ENCODE assay signal across 16 cellular contexts in the genomic region with DNA sequence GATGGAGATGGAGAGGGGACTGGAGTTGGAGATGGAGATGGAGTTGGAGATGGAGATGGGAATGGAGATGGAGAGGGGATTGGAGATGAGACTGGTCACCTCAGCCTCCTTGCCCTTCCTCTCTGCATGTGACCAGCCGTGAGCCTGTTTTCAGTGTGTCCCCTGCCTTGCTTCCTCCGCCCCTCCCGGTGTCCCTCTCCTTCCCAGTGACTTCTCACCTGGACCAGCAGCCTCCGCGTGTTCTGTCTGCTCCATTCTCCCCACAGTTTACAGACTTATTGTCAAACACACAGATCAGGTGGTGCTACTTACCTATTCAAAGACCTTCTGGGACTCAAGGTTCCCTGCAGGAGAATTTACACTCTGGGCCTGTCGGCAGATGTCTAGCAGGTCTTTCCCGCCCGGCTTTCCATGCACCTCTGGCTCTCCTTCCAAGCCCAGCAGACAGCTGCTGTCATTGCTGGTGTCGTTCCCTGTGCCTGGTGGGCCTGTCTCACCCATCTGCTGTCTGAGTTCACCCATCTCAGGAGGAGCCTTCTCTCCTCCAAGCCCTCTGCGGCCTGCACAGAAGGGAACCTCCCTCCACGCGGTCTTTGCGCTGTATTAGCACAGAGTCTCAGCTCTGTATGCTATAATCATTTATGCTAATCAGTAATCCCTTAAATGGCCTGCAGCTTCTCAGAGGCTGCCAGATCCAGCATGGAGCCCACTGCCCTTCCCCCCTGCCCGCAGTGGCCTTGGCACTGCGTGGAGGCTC.
DNase-seq lines count a peak whose midpoint lies in the region; ATAC-seq and TF ChIP-seq lines count a peak whose summit lies in the region.
"Had no signal": no experiment of that assay in that cellular context is flagged by ENCODE, and none has a peak within 500 bp of the region (broad histone marks: within the 10 kb centered on the region; RNA-seq: fewer than 3 reads in every experiment).

No MANE protein-coding gene starts in this region.

- no peaks in the 10 kb centered on the region for H3K36me3 Mint-ChIP-seq in natural killer cell treated with Interleukin-12 subunit alpha and Interleukin-12 subunit beta and Interleukin-15 and Interleukin-18, amount 100 ng/mL, for 72 hours
- H3K36me3 Mint-ChIP-seq in natural killer cell: no peaks in the 10 kb centered on the region
- H3K36me3 Mint-ChIP-seq: CD8-positive, alpha-beta memory T cell had no signal

- H3K4me3 Mint-ChIP-seq in natural killer cell treated with Interleukin-12 subunit alpha and Interleukin-12 subunit beta and Interleukin-15 and Interleukin-18, amount 100 ng/mL, for 72 hours: no peak overlapping the region
- H3K4me3 Mint-ChIP-seq in natural killer cell: no peak overlapping the region

- peaks cover 39% of the 10 kb centered on the region for H3K36me3 ChIP-seq in lower lobe of right lung
- H3K36me3 ChIP-seq in mucosa of descending colon (ENCODE audit: low read depth): no peaks in the 10 kb centered on the region

- H3K27ac Mint-ChIP-seq in natural killer cell treated with Interleukin-12 subunit alpha and Interleukin-12 subunit beta and Interleukin-15 and Interleukin-18, amount 100 ng/mL, for 72 hours: no peak overlapping the region
- H3K27ac Mint-ChIP-seq in natural killer cell: no peak overlapping the region
- H3K27ac Mint-ChIP-seq: CD8-positive, alpha-beta memory T cell had no signal

- no peaks in the 10 kb centered on the region for H3K4me1 ChIP-seq in lower lobe of right lung
- H3K4me1 ChIP-seq in mucosa of descending colon (ENCODE audit: low read depth): no peaks in the 10 kb centered on the region
- H3K4me1 ChIP-seq: Caco-2 had no signal

- peaks cover 0 to 7% of the 10 kb centered on the region in 2 donors for H3K27me3 Mint-ChIP-seq in natural killer cell treated with Interleukin-12 subunit alpha and Interleukin-12 subunit beta and Interleukin-15 and Interleukin-18, amount 100 ng/mL, for 72 hours
- H3K27me3 Mint-ChIP-seq in natural killer cell (ENCODE audit: low read depth in 2 of 2): no peaks in the 10 kb centered on the region

- DNase-seq in NCI-H2171 treated with DMSO at 0.1 percent for 48 hours (lab: John Stamatoyannopoulos, UW) (peak; percentile 38), NCI-H2171 (lab: John Stamatoyannopoulos, UW) (no peak), natural killer cell (no peak), lower lobe of right lung (peak; percentile 22), mucosa of descending colon (no peak), DMS153 (lab: John Stamatoyannopoulos, UW) (no peak)
- peak; percentile 26 for DNase-seq in natural killer cell treated with Interleukin-12 subunit alpha and Interleukin-12 subunit beta and Interleukin-15 and Interleukin-18, amount 100 ng/mL, for 72 hours (ENCODE audit: low spot score)
- DNase-seq: AML-193; Caco-2; CD8-positive, alpha-beta memory T cell; GM23248 had no signal

- H3K27me3 ChIP-seq in lower lobe of right lung (ENCODE audit: low read depth): no peaks in the 10 kb centered on the region
- H3K27me3 ChIP-seq: BLaER1 had no signal

- H3K9me3 Mint-ChIP-seq in natural killer cell treated with Interleukin-12 subunit alpha and Interleukin-12 subunit beta and Interleukin-15 and Interleukin-18, amount 100 ng/mL, for 72 hours: no peaks in the 10 kb centered on the region
- no peaks in the 10 kb centered on the region for H3K9me3 Mint-ChIP-seq in natural killer cell
- H3K9me3 Mint-ChIP-seq: CD8-positive, alpha-beta memory T cell had no signal

- H3K27ac ChIP-seq in lower lobe of right lung: no peak overlapping the region
- H3K27ac ChIP-seq: 22Rv1, BLaER1, GM23248, HL-60 had no signal

- no peak for ATAC-seq in natural killer cell treated with Interleukin-12 subunit alpha and Interleukin-12 subunit beta and Interleukin-15 and Interleukin-18, amount 100 ng/mL, for 72 hours
- no peak for ATAC-seq in natural killer cell
- no peak for ATAC-seq in lower lobe of right lung
- ATAC-seq in mucosa of descending colon: no peak
- no peak for ATAC-seq in GM19452 (IDR thresholded peaks at IDR 0.05; ENCODE audit: unreplicated experiment)
- ATAC-seq: HCT116 had no signal

- H3K4me1 Mint-ChIP-seq in natural killer cell treated with Interleukin-12 subunit alpha and Interleukin-12 subunit beta and Interleukin-15 and Interleukin-18, amount 100 ng/mL, for 72 hours (ENCODE audit: low read depth in 2 of 2): no peaks in the 10 kb centered on the region
- H3K4me1 Mint-ChIP-seq in natural killer cell: no peaks in the 10 kb centered on the region
- H3K4me1 Mint-ChIP-seq: CD8-positive, alpha-beta memory T cell had no signal

- no peak for TF ChIP-seq CTCF in natural killer cell (IDR thresholded peaks at IDR 0.05)
- TF ChIP-seq CTCF in lower lobe of right lung (IDR thresholded peaks at IDR 0.05): no peak
- no peak for TF ChIP-seq CTCF in mucosa of descending colon (IDR thresholded peaks at IDR 0.05)

- H3K4me3 ChIP-seq in lower lobe of right lung (no peak overlapping the region), mucosa of descending colon (no peak overlapping the region)
- H3K4me3 ChIP-seq: BLaER1, GM23248 had no signal

- intact Hi-C loops in natural killer cell (cut with micrococcal nuclease): no loop called here
- intact Hi-C loops in lower lobe of right lung (cut with DNase I): no loop called here
- intact Hi-C loops in mucosa of descending colon (cut with DNase I, micrococcal nuclease): no loop called here

- H3K9me3 ChIP-seq in lower lobe of right lung (no peaks in the 10 kb centered on the region), mucosa of descending colon (no peaks in the 10 kb centered on the region)
- H3K9me3 ChIP-seq: BLaER1, Caco-2 had no signal

Comparison
In these comparisons a context has a peak if more than half of its experiments do, and no peak if none do; other contexts are left out.
1. DNase-seq: peak in NCI-H2171 treated with DMSO at 0.1 percent for 48 hours (single experiment), natural killer cell treated with Interleukin-12 subunit alpha and Interleukin-12 subunit beta and Interleukin-15 and Interleukin-18, amount 100 ng/mL, for 72 hours (single experiment) and lower lobe of right lung (single experiment); none in NCI-H2171 (single experiment), natural killer cell (single experiment), mucosa of descending colon (0 of 3) and DMS153 (single experiment).